In genomic region chr17:76104896-76105231, GRCh38 we compare ENCODE assay signal across 18 cellular contexts. TPM values are rescaled to one million over a fixed set of nuclear protein-coding genes. Genes with fewer than 3 reads are reported as not detected.
A peak's percentile ranks its signal among the peaks of the same experiment; 100 is the strongest.
DNase-seq lines count a peak whose midpoint lies in the region; ATAC-seq, FAIRE-seq and TF ChIP-seq lines count a peak whose summit lies in the region.
"Had no signal": no experiment of that assay in that cellular context is flagged by ENCODE, and none has a peak within 500 bp of the region (broad histone marks: within the 10 kb centered on the region; RNA-seq: fewer than 3 reads in every experiment).

No MANE protein-coding gene starts in this region.

- TF ChIP-seq EP300 in K562 (IDR thresholded peaks at IDR 0.05; ENCODE audit: low read length), result no peak

- no peak for TF ChIP-seq RAD21 in K562 (CRISPR knock-in tag; conservative IDR thresholded peaks at IDR 0.05 in 1 of 2, IDR thresholded peaks at IDR 0.05 in 1 of 2)

- peaks cover 27% of the 10 kb centered on the region for H3K4me1 Mint-ChIP-seq in activated T-cell treated with anti-CD3 and anti-CD28 coated beads, Interleukin-2, amount 50 U/mL, for 24 hours (ENCODE audit: low read depth)

- H3K27me3 Mint-ChIP-seq in activated T-cell treated with anti-CD3 and anti-CD28 coated beads, Interleukin-2, amount 50 U/mL, for 24 hours, result no peaks in the 10 kb centered on the region

- ATAC-seq in K562, result no peak
- ATAC-seq in esophagus mucosa, result no peak
- ATAC-seq in GM19395 (IDR thresholded peaks at IDR 0.05; ENCODE audit: unreplicated experiment), result no peak
- ATAC-seq: body of pancreas had no signal

- no peak overlapping the region for H2BK12ac ChIP-seq in trophoblast cell (ENCODE audit: low read length)

- peak overlapping the region; percentile 98 for H3K4me3 Mint-ChIP-seq in activated T-cell treated with anti-CD3 and anti-CD28 coated beads, Interleukin-2, amount 50 U/mL, for 24 hours

- H4K20me1 ChIP-seq in Loucy (ENCODE audit: insufficient read depth, low read length, poor library complexity, severe bottlenecking) (no peaks in the 10 kb centered on the region), K562 (replicated peaks; ENCODE audit: control insufficient read depth, insufficient read depth, low read length) (no peaks in the 10 kb centered on the region)

- CTCF ChIA-PET in K562 (lab: Yijun Ruan, JAX; ENCODE audit: low intra/inter-chr PET ratio), result no interaction called here

- H3K4me1 ChIP-seq in Loucy (ENCODE audit: insufficient read depth, low read length, poor library complexity, severe bottlenecking) (peaks cover 15% of the 10 kb centered on the region), K562 (replicated peaks in 1 of 2; ENCODE audit: control insufficient read depth in 2 of 2, insufficient read depth in 2 of 2, low read length in 2 of 2) (peaks cover 12 to 15% of the 10 kb centered on the region in 2 experiments), trophoblast cell (ENCODE audit: control insufficient read depth in 1 of 2, insufficient read depth in 2 of 2, low read length in 2 of 2) (peaks cover 10 to 13% of the 10 kb centered on the region in 2 experiments)

- in situ Hi-C loops in K562 (cut with MboI), result no loop called here

- peaks cover 2% of the 10 kb centered on the region for H3K9me1 ChIP-seq in K562 (ENCODE audit: control insufficient read depth, insufficient read depth, low read length)

- TF ChIP-seq POLR2A in K562 (conservative IDR thresholded peaks at IDR 0.05), result no peak

- H3K9ac ChIP-seq in Loucy (ENCODE audit: low read depth, low read length, poor library complexity, severe bottlenecking) (peak overlapping the region; percentile 88), K562 (ENCODE audit: insufficient read depth in 1 of 2, low read depth in 2 of 2, low read length in 2 of 2) (no peak overlapping the region), trophoblast cell (ENCODE audit: low read length) (no peak overlapping the region)

- BruUV-seq in K562 (replicated peaks; lab: Mats Ljungman, UMichigan), result no TSS peak

- H3K27ac ChIP-seq in K562 (ENCODE audit: extremely low read depth, low read depth, low read length), result no peak overlapping the region
- H3K27ac ChIP-seq in trophoblast cell (ENCODE audit: low read depth, low read length), result no peak overlapping the region
- H3K27ac ChIP-seq: body of pancreas, SJSA1, suprapubic skin had no signal

- no peak overlapping the region for H3K4ac ChIP-seq in trophoblast cell (ENCODE audit: low read depth, low read length)

- no peak for DNase-seq in activated T-cell treated with anti-CD3 and anti-CD28 coated beads, Interleukin-2, amount 50 U/mL, for 24 hours
- no peak for DNase-seq in activated T-cell treated with anti-CD3 and anti-CD28 coated beads, Interleukin-2, amount 50 U/mL, for 48 hours
- DNase-seq in K562 (ENCODE audit: extremely low read depth in 1 of 4, low spot score in 3 of 4) (no peak), trophoblast cell (no peak), superior temporal gyrus (ENCODE audit: extremely low spot score) (no peak)
- DNase-seq: ACHN, body of pancreas, DMS 273 treated with DMSO at 0.1 percent for 48 hours, MV-4-11, ovary had no signal

- no peak overlapping the region for H3K23ac ChIP-seq in trophoblast cell (ENCODE audit: low read length)

- H3K27ac Mint-ChIP-seq in activated T-cell treated with anti-CD3 and anti-CD28 coated beads, Interleukin-2, amount 50 U/mL, for 24 hours, result peak overlapping the region; percentile 98

- no peaks in the 10 kb centered on the region for H3K9me3 ChIP-seq in Loucy (ENCODE audit: insufficient read depth, low read depth, low read length)
- H3K9me3 ChIP-seq in K562 (replicated peaks; ENCODE audit: control insufficient read depth, insufficient read depth, low read depth, low read length), result no peaks in the 10 kb centered on the region
- no peaks in the 10 kb centered on the region for H3K9me3 ChIP-seq in trophoblast cell (ENCODE audit: insufficient read depth, low read depth, low read length)
- H3K9me3 ChIP-seq: body of pancreas, ovary, SJSA1, suprapubic skin had no signal

- H4K12ac ChIP-seq in trophoblast cell (ENCODE audit: low read depth, low read length), result peak overlapping the region; percentile 77

- WGBS in K562 (ENCODE audit: insufficient coverage, low coverage, missing lambda C conversion rate), result 96% methylated on average over 5 of the region's 5 CpGs
- WGBS in trophoblast cell (ENCODE audit: extremely low coverage, insufficient coverage, insufficient read length), result no CpG with 5 or more reads among the region's 5 CpGs

- no peak overlapping the region for H2BK5ac ChIP-seq in trophoblast cell (ENCODE audit: low read depth, low read length, poor library complexity)

- H4K8ac ChIP-seq in trophoblast cell (ENCODE audit: low read depth, low read length), result no peak overlapping the region

- H4K91ac ChIP-seq in trophoblast cell (ENCODE audit: low read depth, low read length), result no peak overlapping the region

- H2AK5ac ChIP-seq in trophoblast cell (ENCODE audit: low read length), result no peak overlapping the region

- peaks cover 30% of the 10 kb centered on the region for H3K36me3 Mint-ChIP-seq in activated T-cell treated with anti-CD3 and anti-CD28 coated beads, Interleukin-2, amount 50 U/mL, for 24 hours (ENCODE audit: low read depth)

- peaks cover 11% of the 10 kb centered on the region for H3K79me1 ChIP-seq in trophoblast cell (ENCODE audit: low read length)

- H3K36me3 ChIP-seq in Loucy (ENCODE audit: insufficient read depth, low read length) (peaks cover 3% of the 10 kb centered on the region; the same call in 1 of the 2 replicates), K562 (ENCODE audit: control insufficient read depth, insufficient read depth, low read length) (peaks cover 18% of the 10 kb centered on the region; the same call in 2 of the 3 replicates), trophoblast cell (ENCODE audit: control insufficient read depth in 1 of 2, insufficient read depth in 2 of 2, low read length in 2 of 2) (peaks cover 14 to 17% of the 10 kb centered on the region in 2 experiments)
- H3K36me3 ChIP-seq: ovary had no signal

- POLR2A ChIA-PET in K562 (lab: Yijun Ruan, JAX), result interaction anchor here (1.0 kb wide), 1 partner anchor 14 kb away, joined by 5 read pairs; no protein-coding TSS in a partner anchor

- no peaks in the 10 kb centered on the region for H3F3A ChIP-seq in Loucy (ENCODE audit: low read depth)

- H3K18ac ChIP-seq in trophoblast cell (ENCODE audit: low read length), result no peak overlapping the region

- TF ChIP-seq CTCF in Loucy (conservative IDR thresholded peaks at IDR 0.05; ENCODE audit: low read length) (no peak), K562 (IDR thresholded peaks at IDR 0.05 in 2 of 3, conservative IDR thresholded peaks at IDR 0.05 in 1 of 3; ENCODE audit: insufficient read depth in 2 of 3, low read depth in 1 of 3, low read length in 3 of 3) (no peak)

- no peak overlapping the region for H2BK120ac ChIP-seq in trophoblast cell (ENCODE audit: insufficient read depth, low read length, poor library complexity)

- no peaks in the 10 kb centered on the region for H3K9me3 Mint-ChIP-seq in activated T-cell treated with anti-CD3 and anti-CD28 coated beads, Interleukin-2, amount 50 U/mL, for 24 hours

- no peak overlapping the region for H3K14ac ChIP-seq in trophoblast cell (ENCODE audit: low read length)

- H3K27me3 ChIP-seq in Loucy (ENCODE audit: insufficient read depth, low read length, poor library complexity, severe bottlenecking) (no peaks in the 10 kb centered on the region), K562 (ENCODE audit: control insufficient read depth in 2 of 2, insufficient read depth in 2 of 2, low read length in 2 of 2) (no peaks in the 10 kb centered on the region), trophoblast cell (ENCODE audit: insufficient read depth, low read length) (no peaks in the 10 kb centered on the region)
- H3K27me3 ChIP-seq: body of pancreas, ovary, SJSA1, suprapubic skin had no signal

- H2AFZ ChIP-seq in Loucy (ENCODE audit: low read length) (no peak overlapping the region), K562 (ENCODE audit: low read depth, low read length) (0 out of 2 replicates have a peak overlapping the region, but pooled peaks have one; percentile 34), trophoblast cell (ENCODE audit: insufficient read depth, low read length, poor library complexity) (no peak overlapping the region)

- H3K79me2 ChIP-seq in Loucy (ENCODE audit: insufficient read depth, low read length), result peaks cover 27% of the 10 kb centered on the region
- H3K79me2 ChIP-seq in K562 (ENCODE audit: control insufficient read depth, insufficient read depth, low read length), result peaks cover 11% of the 10 kb centered on the region
- H3K79me2 ChIP-seq in trophoblast cell (ENCODE audit: control insufficient read depth, insufficient read depth, low read length, poor library complexity), result peaks cover 6% of the 10 kb centered on the region

- FAIRE-seq in K562 (lab: Jason Lieb, UNC), result no peak

- H3K4me2 ChIP-seq in Loucy (ENCODE audit: low read depth, low read length, poor library complexity, severe bottlenecking), result peak overlapping the region; percentile 92
- no peak overlapping the region for H3K4me2 ChIP-seq in K562 (ENCODE audit: insufficient read depth, low read length)
- H3K4me2 ChIP-seq in trophoblast cell (ENCODE audit: low read length), result no peak overlapping the region

- no peaks in the 10 kb centered on the region for H3K9me2 ChIP-seq in Loucy (replicated peaks; ENCODE audit: low read depth, low read length)

- intact Hi-C loops in K562 (cut with micrococcal nuclease), result no loop called here

- H3K4me3 ChIP-seq in Loucy (ENCODE audit: low read length, poor library complexity, severe bottlenecking) (peak overlapping the region; percentile 85), K562 (no peak overlapping the region), trophoblast cell (ENCODE audit: low read depth, low read length) (no peak overlapping the region)
- H3K4me3 ChIP-seq: body of pancreas, lung, SJSA1, smooth muscle cell had no signal

RNA-seq across cellular contexts. Expression of gene EXOC7, which starts 1.3 kb away (rescaled TPM):
- 106 and 307 TPM in 2 replicates for total RNA-seq in K562 (2011; cell fraction: chromatin; rRNA removed; ENCODE audit: low replicate concordance)
- total RNA-seq in K562 (2011; cell fraction: nucleolus; rRNA removed), result 138 and 157 TPM in 2 replicates
- total RNA-seq in K562 (2011; cell fraction: nucleoplasm; rRNA removed), result 108 and 119 TPM in 2 replicates
- 35.0 and 35.5 TPM in 2 replicates for total RNA-seq in K562 (2014; rRNA removed)
- total RNA-seq in K562 (2014; rRNA removed; fragmentation: Illumina TruSeq; extraction: Trizol), result 29.0 and 30.3 TPM in 2 replicates
- 36.3 and 42.4 TPM in 2 replicates for total RNA-seq in K562 (2015; rRNA removed; fragmentation: Illumina TruSeq; extraction: Trizol)
- total RNA-seq in K562 (2021), result 53.1 and 57.0 TPM in 2 replicates
- polyA plus RNA-seq in K562 (2011; rRNA removed), result 36.5 and 37.1 TPM in 2 replicates
- polyA plus RNA-seq in K562 (2011; cell fraction: cytosol; rRNA removed), result 30.9 and 53.6 TPM in 2 replicates
- 85.3 and 123 TPM in 2 replicates for polyA plus RNA-seq in K562 (2011; cell fraction: nucleus; rRNA removed)
- polyA plus RNA-seq in K562 (2012), result 44.4 and 49.7 TPM in 2 replicates
- 27.8 and 31.2 TPM in 2 replicates for polyA plus RNA-seq in K562 (2014; fragmentation: Illumina TruSeq; extraction: Trizol)
- polyA plus RNA-seq in K562 (2014; fragmentation: Nextera tagmentation; extraction: Ambion mirVana), result 10 to 100 TPM; 18.6 to 20.2 TPM
- 30.5 and 36.2 TPM in 2 replicates for polyA plus RNA-seq in K562 (2014; rRNA removed)
- polyA minus RNA-seq in K562 (2011; rRNA and poly(A)+ RNA removed), result 31.0 and 40.9 TPM in 2 replicates
- polyA minus RNA-seq in K562 (2011; cell fraction: cytosol; rRNA and poly(A)+ RNA removed), result 32.9 and 34.2 TPM in 2 replicates
- polyA minus RNA-seq in K562 (2011; cell fraction: nucleus; rRNA and poly(A)+ RNA removed), result 58.6 and 66.9 TPM in 2 replicates
- 58.5 and 61.2 TPM in 2 replicates for polyA plus RNA-seq in trophoblast cell (2013)
- total RNA-seq in esophagus mucosa, result 91.1 TPM

RNA-seq across cellular contexts. Expression of gene ZACN, which starts 25.9 kb away (rescaled TPM):
- total RNA-seq in K562 (2011; cell fraction: chromatin; rRNA removed; ENCODE audit: low replicate concordance), result 0.32 TPM in 1 of 2 replicates, not detected in the other
- 0.13 TPM in 1 of 2 replicates, not detected in the other for total RNA-seq in K562 (2011; cell fraction: nucleolus; rRNA removed)
- total RNA-seq in K562 (2011; cell fraction: nucleoplasm; rRNA removed), result not detected in 2 replicates
- not detected in 2 replicates for total RNA-seq in K562 (2014; rRNA removed)
- not detected in 2 replicates for total RNA-seq in K562 (2014; rRNA removed; fragmentation: Illumina TruSeq; extraction: Trizol)
- total RNA-seq in K562 (2015; rRNA removed; fragmentation: Illumina TruSeq; extraction: Trizol), result not detected in 2 replicates
- total RNA-seq in K562 (2021), result 0.07 TPM in 1 of 2 replicates, not detected in the other
- polyA plus RNA-seq in K562 (2011; rRNA removed), result not detected in 2 replicates
- not detected in 2 replicates for polyA plus RNA-seq in K562 (2011; cell fraction: cytosol; rRNA removed)
- 0.07 and 0.20 TPM in 2 replicates for polyA plus RNA-seq in K562 (2011; cell fraction: nucleus; rRNA removed)
- 3.9 and 6.5 TPM in 2 replicates for polyA plus RNA-seq in K562 (2012)
- polyA plus RNA-seq in K562 (2014; fragmentation: Illumina TruSeq; extraction: Trizol), result not detected in 2 replicates
- polyA plus RNA-seq in K562 (2014; fragmentation: Nextera tagmentation; extraction: Ambion mirVana), result not detected
- not detected in 2 replicates for polyA plus RNA-seq in K562 (2014; rRNA removed)
- polyA minus RNA-seq in K562 (2011; rRNA and poly(A)+ RNA removed), result not detected in 2 replicates
- polyA minus RNA-seq in K562 (2011; cell fraction: cytosol; rRNA and poly(A)+ RNA removed), result not detected in 2 replicates
- not detected in 2 replicates for polyA minus RNA-seq in K562 (2011; cell fraction: nucleus; rRNA and poly(A)+ RNA removed)
- polyA plus RNA-seq in trophoblast cell (2013), result 0.05 TPM in 1 of 2 replicates, not detected in the other
- total RNA-seq in esophagus mucosa, result not detected
- total RNA-seq: body of pancreas, HT-29, SJSA1, smooth muscle cell, suprapubic skin had no signal

RNA-seq across cellular contexts. Expression of gene GALR2, which starts 30.3 kb away (rescaled TPM):
- not detected in 2 replicates for total RNA-seq in K562 (2011; cell fraction: chromatin; rRNA removed; ENCODE audit: low replicate concordance)
- 0.17 TPM in 1 of 2 replicates, not detected in the other for total RNA-seq in K562 (2011; cell fraction: nucleolus; rRNA removed)
- not detected in 2 replicates for total RNA-seq in K562 (2011; cell fraction: nucleoplasm; rRNA removed)
- not detected in 2 replicates for total RNA-seq in K562 (2014; rRNA removed)
- total RNA-seq in K562 (2014; rRNA removed; fragmentation: Illumina TruSeq; extraction: Trizol), result not detected in 2 replicates
- not detected in 2 replicates for total RNA-seq in K562 (2015; rRNA removed; fragmentation: Illumina TruSeq; extraction: Trizol)
- total RNA-seq in K562 (2021), result not detected in 2 replicates
- not detected in 2 replicates for polyA plus RNA-seq in K562 (2011; rRNA removed)
- 0.18 TPM in 1 of 2 replicates, not detected in the other for polyA plus RNA-seq in K562 (2011; cell fraction: cytosol; rRNA removed)
- not detected in 2 replicates for polyA plus RNA-seq in K562 (2011; cell fraction: nucleus; rRNA removed)
- polyA plus RNA-seq in K562 (2012), result not detected in 2 replicates
- not detected in 2 replicates for polyA plus RNA-seq in K562 (2014; fragmentation: Illumina TruSeq; extraction: Trizol)
- not detected for polyA plus RNA-seq in K562 (2014; fragmentation: Nextera tagmentation; extraction: Ambion mirVana)
- polyA plus RNA-seq in K562 (2014; rRNA removed), result 0.34 TPM in 1 of 2 replicates, not detected in the other
- polyA minus RNA-seq in K562 (2011; rRNA and poly(A)+ RNA removed), result not detected in 2 replicates
- not detected in 2 replicates for polyA minus RNA-seq in K562 (2011; cell fraction: cytosol; rRNA and poly(A)+ RNA removed)
- not detected in 2 replicates for polyA minus RNA-seq in K562 (2011; cell fraction: nucleus; rRNA and poly(A)+ RNA removed)
- 0.15 and 0.19 TPM in 2 replicates for polyA plus RNA-seq in trophoblast cell (2013)
- 0.44 TPM for total RNA-seq in esophagus mucosa
- total RNA-seq: smooth muscle cell had no signal
- polyA plus RNA-seq: ovary, smooth muscle cell had no signal

RNA-seq across cellular contexts. Expression of gene SRP68, which starts 32.5 kb away (rescaled TPM):
- 133 and 147 TPM in 2 replicates for total RNA-seq in K562 (2011; cell fraction: chromatin; rRNA removed; ENCODE audit: low replicate concordance)
- total RNA-seq in K562 (2011; cell fraction: nucleolus; rRNA removed), result 62.8 and 73.2 TPM in 2 replicates
- total RNA-seq in K562 (2011; cell fraction: nucleoplasm; rRNA removed), result 99.2 and 124 TPM in 2 replicates
- total RNA-seq in K562 (2014; rRNA removed) (29.8 and 35.3 TPM in 2 replicates), K562 (2014; rRNA removed; fragmentation: Illumina TruSeq; extraction: Trizol) (32.4 and 33.8 TPM in 2 replicates), K562 (2015; rRNA removed; fragmentation: Illumina TruSeq; extraction: Trizol) (33.6 and 36.2 TPM in 2 replicates), K562 (2021) (73.5 and 77.4 TPM in 2 replicates), esophagus mucosa (71.5 TPM)
- polyA plus RNA-seq in K562 (2011; rRNA removed) (79.6 and 93.4 TPM in 2 replicates), K562 (2014; fragmentation: Illumina TruSeq; extraction: Trizol) (85.7 and 92.6 TPM in 2 replicates), K562 (2014; fragmentation: Nextera tagmentation; extraction: Ambion mirVana) (10 to 100 TPM; 29.4 to 31.4 TPM), K562 (2014; rRNA removed) (62.8 and 63.5 TPM in 2 replicates)
- 55.4 and 75.0 TPM in 2 replicates for polyA plus RNA-seq in K562 (2011; cell fraction: cytosol; rRNA removed)
- 49.7 and 56.7 TPM in 2 replicates for polyA plus RNA-seq in K562 (2011; cell fraction: nucleus; rRNA removed)
- polyA plus RNA-seq in K562 (2012), result 73.7 and 81.8 TPM in 2 replicates
- polyA minus RNA-seq in K562 (2011; rRNA and poly(A)+ RNA removed), result 82.1 and 85.9 TPM in 2 replicates
- polyA minus RNA-seq in K562 (2011; cell fraction: cytosol; rRNA and poly(A)+ RNA removed), result 40.9 and 46.4 TPM in 2 replicates
- polyA minus RNA-seq in K562 (2011; cell fraction: nucleus; rRNA and poly(A)+ RNA removed), result 22.2 and 39.0 TPM in 2 replicates
- polyA plus RNA-seq in trophoblast cell (2013), result 81.8 and 83.6 TPM in 2 replicates

RNA-seq across cellular contexts. Expression of gene FOXJ1, which starts 36.2 kb away (rescaled TPM):
- total RNA-seq in K562 (2011; cell fraction: chromatin; rRNA removed; ENCODE audit: low replicate concordance), result not detected in 2 replicates
- total RNA-seq in K562 (2011; cell fraction: nucleolus; rRNA removed), result not detected in 2 replicates
- total RNA-seq in K562 (2011; cell fraction: nucleoplasm; rRNA removed), result not detected in 2 replicates
- total RNA-seq in K562 (2014; rRNA removed) (not detected in 2 replicates), K562 (2014; rRNA removed; fragmentation: Illumina TruSeq; extraction: Trizol) (not detected in 2 replicates), K562 (2015; rRNA removed; fragmentation: Illumina TruSeq; extraction: Trizol) (not detected in 2 replicates), K562 (2021) (0.07 TPM in 2 replicates), esophagus mucosa (not detected)
- polyA plus RNA-seq in K562 (2011; rRNA removed) (not detected in 2 replicates), K562 (2014; fragmentation: Illumina TruSeq; extraction: Trizol) (not detected in 2 replicates), K562 (2014; fragmentation: Nextera tagmentation; extraction: Ambion mirVana) (not detected), K562 (2014; rRNA removed) (not detected in 2 replicates)
- polyA plus RNA-seq in K562 (2011; cell fraction: cytosol; rRNA removed), result 0.03 TPM in 1 of 2 replicates, not detected in the other
- not detected in 2 replicates for polyA plus RNA-seq in K562 (2011; cell fraction: nucleus; rRNA removed)
- 0.06 TPM in 1 of 2 replicates, not detected in the other for polyA plus RNA-seq in K562 (2012)
- not detected in 2 replicates for polyA minus RNA-seq in K562 (2011; rRNA and poly(A)+ RNA removed)
- not detected in 2 replicates for polyA minus RNA-seq in K562 (2011; cell fraction: cytosol; rRNA and poly(A)+ RNA removed)
- 0.11 TPM in 1 of 2 replicates, not detected in the other for polyA minus RNA-seq in K562 (2011; cell fraction: nucleus; rRNA and poly(A)+ RNA removed)
- 0.07 and 0.11 TPM in 2 replicates for polyA plus RNA-seq in trophoblast cell (2013)
- total RNA-seq: SJSA1, smooth muscle cell had no signal
- polyA plus RNA-seq: smooth muscle cell had no signal
